ENCODE assay signal across 2 cellular contexts in the genomic region with DNA sequence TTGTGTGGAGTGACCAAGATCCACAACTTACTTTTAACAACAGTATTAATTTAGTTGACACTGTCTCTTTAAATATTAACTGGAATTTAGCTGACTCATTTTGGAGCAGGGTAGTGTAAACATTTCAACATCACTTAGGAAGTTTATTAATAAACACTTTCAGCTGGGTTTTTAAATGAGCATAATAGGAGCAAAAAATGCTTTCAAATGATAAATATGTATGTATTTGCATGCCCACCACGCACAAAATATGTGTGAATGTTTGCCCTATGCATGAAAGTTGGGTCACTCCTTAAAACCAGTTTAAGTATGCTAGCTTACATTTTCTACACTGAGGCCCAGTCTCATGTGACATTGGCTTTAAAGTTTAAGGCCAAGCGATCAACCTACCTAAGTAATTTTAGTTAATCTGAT.
TF ChIP-seq lines count a peak whose summit lies in the region.

No MANE protein-coding gene starts in this region.

TF ChIP-seq in H1, 55 proteins besides CTCF, POLR2A, EP300 and RAD21:
- TF ChIP-seq BCL11A (IDR thresholded peaks at IDR 0.05; ENCODE audit: low read depth in 2 of 2, low read length in 2 of 2) (no peak), BRCA1 (IDR thresholded peaks at IDR 0.05; ENCODE audit: low read depth, low read length) (no peak), SRF (IDR thresholded peaks at IDR 0.05; ENCODE audit: low read depth, low read length) (no peak), CREB1 (IDR thresholded peaks at IDR 0.05) (no peak), HDAC6 (IDR thresholded peaks at IDR 0.05; ENCODE audit: low read depth, low read length) (no peak), SIX5 (IDR thresholded peaks at IDR 0.05; ENCODE audit: low read depth, low read length) (no peak), SP1 (IDR thresholded peaks at IDR 0.05; ENCODE audit: low read depth, low read length) (no peak), CTBP2 (IDR thresholded peaks at IDR 0.05; ENCODE audit: borderline replicate concordance, insufficient read depth, insufficient read length, low read length) (no peak), EGR1 (IDR thresholded peaks at IDR 0.05; ENCODE audit: borderline replicate concordance, low read depth, low read length) (no peak), GABPA (IDR thresholded peaks at IDR 0.05; ENCODE audit: borderline replicate concordance, insufficient read depth, low read length) (no peak), KDM4A (IDR thresholded peaks at IDR 0.05; ENCODE audit: low read depth, low read length, severe bottlenecking) (no peak)
- TF ChIP-seq, protein P1, sequence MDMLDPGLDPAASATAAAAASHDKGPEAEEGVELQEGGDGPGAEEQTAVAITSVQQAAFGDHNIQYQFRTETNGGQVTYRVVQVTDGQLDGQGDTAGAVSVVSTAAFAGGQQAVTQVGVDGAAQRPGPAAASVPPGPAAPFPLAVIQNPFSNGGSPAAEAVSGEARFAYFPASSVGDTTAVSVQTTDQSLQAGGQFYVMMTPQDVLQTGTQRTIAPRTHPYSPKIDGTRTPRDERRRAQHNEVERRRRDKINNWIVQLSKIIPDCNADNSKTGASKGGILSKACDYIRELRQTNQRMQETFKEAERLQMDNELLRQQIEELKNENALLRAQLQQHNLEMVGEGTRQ (IDR thresholded peaks at IDR 0.05; ENCODE audit: low read length), result no peak

TF ChIP-seq in HEK293T, 16 proteins besides CTCF, POLR2A, EP300 and RAD21:
- TF ChIP-seq L3MBTL2 (conservative IDR thresholded peaks at IDR 0.05), result no peak
